In genomic region chr11:7657306-7658025, GRCh38 we compare ENCODE assay signal across 8 cellular contexts. TPM values are rescaled to one million over a fixed set of nuclear protein-coding genes. Genes with fewer than 3 reads are reported as not detected.
DNase-seq lines count a peak whose midpoint lies in the region; ATAC-seq and TF ChIP-seq lines count a peak whose summit lies in the region.

No MANE protein-coding gene starts in this region.

- H3K27ac ChIP-seq in MM.1S (ENCODE audit: low read length) (no peak overlapping the region), heart right ventricle (peak overlapping the region in 2 of 10 donors; percentile 71), psoas muscle (no peak overlapping the region)

- intact Hi-C loops in activated CD4-positive, alpha-beta T cell treated with anti-CD3 and anti-CD28 coated beads, Interleukin-2, amount 10 ng/mL, durations not matched to agents 24 days and 14 days (cut with micrococcal nuclease) = no loop called here
- intact Hi-C loops in heart right ventricle (cut with DNase I) (loop anchor here in 6 of 10 donors (1.0 to 10.0 kb wide), 7 partner anchors 83 to 213 kb away; partner anchors contain the start of gene PPFIBP2 (in 3 of the 6)), psoas muscle (cut with DNase I) (loop anchor here (2.0 to 10.0 kb wide), 2 partner anchors 87 to 213 kb away; no protein-coding TSS in a partner anchor)

- H3F3A ChIP-seq in MM.1S (ENCODE audit: insufficient read depth, low read length) = no peaks in the 10 kb centered on the region

- 58 to 60% methylated on average over 15 of the region's 15 CpGs for WGBS in heart right ventricle, 2 donors
- WGBS in psoas muscle, 3 donors = 54 to 61% (median 59%) methylated on average over 15 of the region's 15 CpGs

- no peak overlapping the region for H3K4me3 Mint-ChIP-seq in activated CD4-positive, alpha-beta T cell treated with anti-CD3 and anti-CD28 coated beads, Interleukin-2, amount 10 ng/mL, durations not matched to agents 24 days and 14 days
- H3K4me3 Mint-ChIP-seq in activated naive CD8-positive, alpha-beta T cell treated with anti-CD3 and anti-CD28 coated beads for 36 hours = no peak overlapping the region

- peak; percentile 87 to 95 (median 92) for ATAC-seq in heart right ventricle
- ATAC-seq in psoas muscle = peak; percentile 81 to 98 (median 95)
- ATAC-seq in HG02623 (IDR thresholded peaks at IDR 0.05; ENCODE audit: unreplicated experiment) = no peak

- no peak overlapping the region for H2AFZ ChIP-seq in MM.1S (ENCODE audit: low read length)

- H3K4me1 Mint-ChIP-seq in activated CD4-positive, alpha-beta T cell treated with anti-CD3 and anti-CD28 coated beads, Interleukin-2, amount 10 ng/mL, durations not matched to agents 24 days and 14 days = no peaks in the 10 kb centered on the region
- no peaks in the 10 kb centered on the region for H3K4me1 Mint-ChIP-seq in activated naive CD8-positive, alpha-beta T cell treated with anti-CD3 and anti-CD28 coated beads for 36 hours

- no peaks in the 10 kb centered on the region for H4K20me1 ChIP-seq in MM.1S (ENCODE audit: insufficient read depth, low read length)

- H3K27me3 ChIP-seq in MM.1S (replicated peaks; ENCODE audit: insufficient read depth, low read length) = no peaks in the 10 kb centered on the region
- H3K27me3 ChIP-seq in heart right ventricle = no peaks in the 10 kb centered on the region
- no peaks in the 10 kb centered on the region for H3K27me3 ChIP-seq in psoas muscle (ENCODE audit: insufficient read depth in 3 of 3, low read length in 2 of 3)

- no peaks in the 10 kb centered on the region for H3K79me2 ChIP-seq in MM.1S (ENCODE audit: low read length)

- H3K4me3 ChIP-seq in MM.1S (ENCODE audit: low read length) = no peak overlapping the region
- no peak overlapping the region for H3K4me3 ChIP-seq in heart right ventricle
- H3K4me3 ChIP-seq in psoas muscle = no peak overlapping the region

- no peaks in the 10 kb centered on the region for H3K9me3 ChIP-seq in MM.1S (replicated peaks; ENCODE audit: insufficient read depth, low read length)
- no peaks in the 10 kb centered on the region for H3K9me3 ChIP-seq in heart right ventricle
- H3K9me3 ChIP-seq in psoas muscle = no peaks in the 10 kb centered on the region

- H3K4me2 ChIP-seq in MM.1S (ENCODE audit: low read depth, low read length) = no peak overlapping the region

- H3K4me1 ChIP-seq in MM.1S (ENCODE audit: low read length) = no peaks in the 10 kb centered on the region
- H3K4me1 ChIP-seq in heart right ventricle = peaks cover 0 to 19% (median 12%) of the 10 kb centered on the region in 9 donors
- no peaks in the 10 kb centered on the region for H3K4me1 ChIP-seq in psoas muscle

- no peaks in the 10 kb centered on the region for H3K9me2 ChIP-seq in MM.1S (replicated peaks; ENCODE audit: insufficient read depth, low read length)

- H3K27ac Mint-ChIP-seq in activated CD4-positive, alpha-beta T cell treated with anti-CD3 and anti-CD28 coated beads, Interleukin-2, amount 10 ng/mL, durations not matched to agents 24 days and 14 days = no peak overlapping the region
- peak overlapping the region; percentile 27 for H3K27ac Mint-ChIP-seq in activated naive CD8-positive, alpha-beta T cell treated with anti-CD3 and anti-CD28 coated beads for 36 hours

- H3K36me3 ChIP-seq in MM.1S (replicated peaks; ENCODE audit: insufficient read depth, low read length) (no peaks in the 10 kb centered on the region), heart right ventricle (peaks cover 0 to 44% (median 21%) of the 10 kb centered on the region in 9 donors), psoas muscle (ENCODE audit: insufficient read depth in 1 of 2, low read depth in 1 of 2) (peaks cover 4 to 53% of the 10 kb centered on the region in 2 donors)

- H3K9ac ChIP-seq in MM.1S (ENCODE audit: low read length) = no peak overlapping the region

- TF ChIP-seq CTCF in MM.1S (IDR thresholded peaks at IDR 0.05; ENCODE audit: low read length) = peak; percentile 55
- peak in 8 of 9 donors; percentile 27 to 70 (median 57) for TF ChIP-seq CTCF in heart right ventricle (IDR thresholded peaks at IDR 0.05)
- peak; percentile 43 for TF ChIP-seq CTCF in psoas muscle (IDR thresholded peaks at IDR 0.05)

- H3K36me3 Mint-ChIP-seq in activated CD4-positive, alpha-beta T cell treated with anti-CD3 and anti-CD28 coated beads, Interleukin-2, amount 10 ng/mL, durations not matched to agents 24 days and 14 days (ENCODE audit: low read depth) = no peaks in the 10 kb centered on the region
- peaks cover 27% of the 10 kb centered on the region for H3K36me3 Mint-ChIP-seq in activated naive CD8-positive, alpha-beta T cell treated with anti-CD3 and anti-CD28 coated beads for 36 hours

- DNase-seq in activated CD4-positive, alpha-beta T cell treated with anti-CD3 and anti-CD28 coated beads, Interleukin-2, amount 10 ng/mL, durations not matched to agents 24 days and 14 days = peak; percentile 74
- no peak for DNase-seq in activated CD4-positive, alpha-beta T cell treated with anti-CD3 and anti-CD28 coated beads, Interleukin-2, amount 50 U/mL, for 4 hours
- DNase-seq in MM.1S = peak; percentile 49
- DNase-seq in activated naive CD8-positive, alpha-beta T cell treated with anti-CD3 and anti-CD28 coated beads for 36 hours = no peak
- peak; percentile 48 to 53 for DNase-seq in heart right ventricle
- peak; percentile 55 to 78 for DNase-seq in psoas muscle
- no peak for DNase-seq in foreskin melanocyte

- H3K27me3 Mint-ChIP-seq in activated CD4-positive, alpha-beta T cell treated with anti-CD3 and anti-CD28 coated beads, Interleukin-2, amount 10 ng/mL, durations not matched to agents 24 days and 14 days = no peaks in the 10 kb centered on the region
- no peaks in the 10 kb centered on the region for H3K27me3 Mint-ChIP-seq in activated naive CD8-positive, alpha-beta T cell treated with anti-CD3 and anti-CD28 coated beads for 36 hours

- no peaks in the 10 kb centered on the region for H3K9me3 Mint-ChIP-seq in activated CD4-positive, alpha-beta T cell treated with anti-CD3 and anti-CD28 coated beads, Interleukin-2, amount 10 ng/mL, durations not matched to agents 24 days and 14 days
- H3K9me3 Mint-ChIP-seq in activated naive CD8-positive, alpha-beta T cell treated with anti-CD3 and anti-CD28 coated beads for 36 hours = no peaks in the 10 kb centered on the region

RNA-seq across cellular contexts. Expression of gene CYB5R2, which starts 15.8 kb away (rescaled TPM):
- 3.4 and 3.6 TPM in 2 replicates for total RNA-seq in activated CD4-positive, alpha-beta T cell treated with anti-CD3 and anti-CD28 coated beads, Interleukin-2, amount 10 ng/mL, durations not matched to agents 24 days and 14 days
- 10 to 100 TPM; 16.4 to 18.8 TPM for total RNA-seq in activated naive CD8-positive, alpha-beta T cell treated with anti-CD3 and anti-CD28 coated beads for 36 hours
- 1 to 10 TPM in 7 of 10 donors, under 1 TPM in 3; 0.36 to 1.7 (median 1.1) TPM for total RNA-seq in heart right ventricle
- 1 to 10 TPM; 1.7 to 2.8 TPM for polyA plus RNA-seq in heart right ventricle
- total RNA-seq in psoas muscle = 1 to 10 TPM in 3 of 4 donors, under 1 TPM in 1; 0.40 to 1.8 (median 1.5) TPM
- 1 to 10 TPM in 2 of 3 donors, under 1 TPM in 1; 0.76 to 2.0 (median 1.3) TPM for polyA plus RNA-seq in psoas muscle

RNA-seq across cellular contexts. Expression of gene OVCH2, which starts 48.8 kb away (rescaled TPM):
- total RNA-seq in activated CD4-positive, alpha-beta T cell treated with anti-CD3 and anti-CD28 coated beads, Interleukin-2, amount 10 ng/mL, durations not matched to agents 24 days and 14 days = not detected in 2 replicates
- total RNA-seq in activated naive CD8-positive, alpha-beta T cell treated with anti-CD3 and anti-CD28 coated beads for 36 hours = not detected
- total RNA-seq in heart right ventricle = not detected
- polyA plus RNA-seq in heart right ventricle = not detected
- total RNA-seq in psoas muscle = not detected
- not detected for polyA plus RNA-seq in psoas muscle

Comparison
In these comparisons a context has a peak if more than half of its experiments do, and no peak if none do; other contexts are left out.
1. DNase-seq: peak in activated CD4-positive, alpha-beta T cell treated with anti-CD3 and anti-CD28 coated beads, Interleukin-2, amount 10 ng/mL, durations not matched to agents 24 days and 14 days (single experiment), MM.1S (single experiment), heart right ventricle (2 of 2) and psoas muscle (2 of 2); none in activated CD4-positive, alpha-beta T cell treated with anti-CD3 and anti-CD28 coated beads, Interleukin-2, amount 50 U/mL, for 4 hours (0 of 2), activated naive CD8-positive, alpha-beta T cell treated with anti-CD3 and anti-CD28 coated beads for 36 hours (single experiment) and foreskin melanocyte (single experiment).
2. Peak in every context shown above with its lines, with median percentiles within 50 percentile points of each other: CTCF ChIP-seq.